Comparison of ENCODE assay signal across 14 cellular contexts in genomic region chr7:69620063-69620462, GRCh38. TPM values are rescaled to one million over a fixed set of nuclear protein-coding genes. Genes with fewer than 3 reads are reported as not detected.
DNase-seq lines count a peak whose midpoint lies in the region; ATAC-seq and TF ChIP-seq lines count a peak whose summit lies in the region.
"Had no signal": no experiment of that assay in that cellular context is flagged by ENCODE, and none has a peak within 500 bp of the region (broad histone marks: within the 10 kb centered on the region; RNA-seq: fewer than 3 reads in every experiment).

No MANE protein-coding gene starts in this region.

- no peaks in the 10 kb centered on the region for H3K9me2 ChIP-seq in Karpas-422 (replicated peaks; ENCODE audit: insufficient read depth, low read length)

- H3K18ac ChIP-seq in trophoblast cell (ENCODE audit: low read length) = no peak overlapping the region

- H3K27me3 ChIP-seq in ACC112 (ENCODE audit: insufficient read depth, low read length) = no peaks in the 10 kb centered on the region
- no peaks in the 10 kb centered on the region for H3K27me3 ChIP-seq in Karpas-422 (ENCODE audit: low read length)
- no peaks in the 10 kb centered on the region for H3K27me3 ChIP-seq in left lung
- no peaks in the 10 kb centered on the region for H3K27me3 ChIP-seq in trophoblast cell (ENCODE audit: insufficient read depth, low read length)
- H3K27me3 ChIP-seq: SJSA1 had no signal

- H2BK12ac ChIP-seq in trophoblast cell (ENCODE audit: low read length) = no peak overlapping the region

- H3K4me1 Mint-ChIP-seq in T-helper 2 cell treated with Interferon-gamma antibody and Interleukin-4, amounts not matched to agents 5 μg/mL and 100 μg/mL, for 36 hours (ENCODE audit: low read depth) = no peaks in the 10 kb centered on the region
- H3K4me1 Mint-ChIP-seq in stimulated activated naive B cell treated with anti-CD40 and anti-IgM and Interleukin-4, amounts not matched to agents 10 μg/mL and 1 μg/mL and 100 μg/mL, for 72 hours = peaks cover 18 to 29% of the 10 kb centered on the region in 2 donors

- H3K9me3 ChIP-seq in Karpas-422 (ENCODE audit: low read length) = no peaks in the 10 kb centered on the region
- no peaks in the 10 kb centered on the region for H3K9me3 ChIP-seq in left lung
- H3K9me3 ChIP-seq in trophoblast cell (ENCODE audit: insufficient read depth, low read depth, low read length) = no peaks in the 10 kb centered on the region
- H3K9me3 ChIP-seq: SJSA1 had no signal

- no peak overlapping the region for H3K4me3 Mint-ChIP-seq in T-helper 2 cell treated with Interferon-gamma antibody and Interleukin-4, amounts not matched to agents 5 μg/mL and 100 μg/mL, for 36 hours
- no peak overlapping the region for H3K4me3 Mint-ChIP-seq in stimulated activated naive B cell treated with anti-CD40 and anti-IgM and Interleukin-4, amounts not matched to agents 10 μg/mL and 1 μg/mL and 100 μg/mL, for 72 hours
- H3K4me3 Mint-ChIP-seq: stimulated activated naive CD8-positive, alpha-beta T cell treated with anti-CD3 and anti-CD28 coated beads, Interleukin-15, Interleukin-2, amounts not matched to agents 100 ng/mL and 50 ng/mL, for 24 hours had no signal

- H3K27me3 Mint-ChIP-seq in T-helper 2 cell treated with Interferon-gamma antibody and Interleukin-4, amounts not matched to agents 5 μg/mL and 100 μg/mL, for 36 hours (ENCODE audit: low read depth) = no peaks in the 10 kb centered on the region
- H3K27me3 Mint-ChIP-seq in stimulated activated naive B cell treated with anti-CD40 and anti-IgM and Interleukin-4, amounts not matched to agents 10 μg/mL and 1 μg/mL and 100 μg/mL, for 72 hours = no peaks in the 10 kb centered on the region

- H3K4me2 ChIP-seq in Karpas-422 (ENCODE audit: low read depth, low read length, poor library complexity, severe bottlenecking) (peak overlapping the region; percentile 46), trophoblast cell (ENCODE audit: low read length) (no peak overlapping the region)

- H3K27ac ChIP-seq in ACC112 (ENCODE audit: low read depth, low read length) (no peak overlapping the region), Karpas-422 (ENCODE audit: low read length) (no peak overlapping the region), left lung (no peak overlapping the region), trophoblast cell (ENCODE audit: low read depth, low read length) (no peak overlapping the region)
- H3K27ac ChIP-seq: SJSA1 had no signal

- H2BK120ac ChIP-seq in trophoblast cell (ENCODE audit: insufficient read depth, low read length, poor library complexity) = no peak overlapping the region

- H3K79me2 ChIP-seq in ACC112 (ENCODE audit: control insufficient read depth, insufficient read depth, low read length, unreplicated experiment) = no peaks in the 10 kb centered on the region
- H3K79me2 ChIP-seq in Karpas-422 (ENCODE audit: low read length) = no peaks in the 10 kb centered on the region
- H3K79me2 ChIP-seq in trophoblast cell (ENCODE audit: control insufficient read depth, insufficient read depth, low read length, poor library complexity) = no peaks in the 10 kb centered on the region

- peak; percentile 53 for ATAC-seq in left lung
- ATAC-seq in stimulated activated naive B cell treated with anti-CD40 and anti-IgM and Interleukin-4, amounts not matched to agents 10 μg/mL and 1 μg/mL and 100 μg/mL, for 72 hours (replicated peaks) = no peak

- no CpG with 5 or more reads among the region's 4 CpGs for WGBS in trophoblast cell (ENCODE audit: extremely low coverage, insufficient coverage, insufficient read length)

- no peaks in the 10 kb centered on the region for H3K79me1 ChIP-seq in trophoblast cell (ENCODE audit: low read length)

- no peaks in the 10 kb centered on the region for H3K4me1 ChIP-seq in ACC112 (ENCODE audit: control insufficient read depth, insufficient read depth, low read length, unreplicated experiment)
- H3K4me1 ChIP-seq in Karpas-422 (ENCODE audit: low read length) = peaks cover 42% of the 10 kb centered on the region
- no peaks in the 10 kb centered on the region for H3K4me1 ChIP-seq in left lung
- peaks cover 0 to 2% of the 10 kb centered on the region in 2 experiments for H3K4me1 ChIP-seq in trophoblast cell (ENCODE audit: control insufficient read depth in 1 of 2, insufficient read depth in 2 of 2, low read length in 2 of 2)
- H3K4me1 ChIP-seq: SJSA1 had no signal

- peaks cover 77% of the 10 kb centered on the region for H4K20me1 ChIP-seq in Karpas-422 (ENCODE audit: insufficient read depth, low read depth, low read length)

- no peaks in the 10 kb centered on the region for H3K9me3 Mint-ChIP-seq in T-helper 2 cell treated with Interferon-gamma antibody and Interleukin-4, amounts not matched to agents 5 μg/mL and 100 μg/mL, for 36 hours
- H3K9me3 Mint-ChIP-seq in stimulated activated naive B cell treated with anti-CD40 and anti-IgM and Interleukin-4, amounts not matched to agents 10 μg/mL and 1 μg/mL and 100 μg/mL, for 72 hours = no peaks in the 10 kb centered on the region
- H3K9me3 Mint-ChIP-seq: stimulated activated naive CD8-positive, alpha-beta T cell treated with anti-CD3 and anti-CD28 coated beads, Interleukin-15, Interleukin-2, amounts not matched to agents 100 ng/mL and 50 ng/mL, for 24 hours had no signal

- no peak overlapping the region; the same call in 1 of the 2 replicates for H3K4me3 ChIP-seq in ACC112 (ENCODE audit: low read depth, low read length)
- no peak overlapping the region for H3K4me3 ChIP-seq in Karpas-422 (ENCODE audit: low read length)
- no peak overlapping the region for H3K4me3 ChIP-seq in left lung
- H3K4me3 ChIP-seq in trophoblast cell (ENCODE audit: low read depth, low read length) = no peak overlapping the region
- H3K4me3 ChIP-seq: SJSA1 had no signal

- H3K23ac ChIP-seq in trophoblast cell (ENCODE audit: low read length) = no peak overlapping the region

- no peak overlapping the region for H3K4ac ChIP-seq in trophoblast cell (ENCODE audit: low read depth, low read length)

- TF ChIP-seq CTCF in left lung (IDR thresholded peaks at IDR 0.05) = no peak

- no peak overlapping the region for H2BK5ac ChIP-seq in trophoblast cell (ENCODE audit: low read depth, low read length, poor library complexity)

- H4K12ac ChIP-seq in trophoblast cell (ENCODE audit: low read depth, low read length) = no peak overlapping the region

- no peak overlapping the region for H3K27ac Mint-ChIP-seq in T-helper 2 cell treated with Interferon-gamma antibody and Interleukin-4, amounts not matched to agents 5 μg/mL and 100 μg/mL, for 36 hours
- H3K27ac Mint-ChIP-seq in stimulated activated naive B cell treated with anti-CD40 and anti-IgM and Interleukin-4, amounts not matched to agents 10 μg/mL and 1 μg/mL and 100 μg/mL, for 72 hours = no peak overlapping the region
- H3K27ac Mint-ChIP-seq: stimulated activated naive CD8-positive, alpha-beta T cell treated with anti-CD3 and anti-CD28 coated beads, Interleukin-15, Interleukin-2, amounts not matched to agents 100 ng/mL and 50 ng/mL, for 24 hours had no signal

- H4K8ac ChIP-seq in trophoblast cell (ENCODE audit: low read depth, low read length) = no peak overlapping the region

- intact Hi-C loops in left lung (cut with DNase I) = no loop called here

- H3K14ac ChIP-seq in trophoblast cell (ENCODE audit: low read length) = no peak overlapping the region

- H2AK5ac ChIP-seq in trophoblast cell (ENCODE audit: low read length) = no peak overlapping the region

- H3K9ac ChIP-seq in Karpas-422 (ENCODE audit: low read length) = no peak overlapping the region
- H3K9ac ChIP-seq in trophoblast cell (ENCODE audit: low read length) = no peak overlapping the region

- no peaks in the 10 kb centered on the region for H3K36me3 Mint-ChIP-seq in T-helper 2 cell treated with Interferon-gamma antibody and Interleukin-4, amounts not matched to agents 5 μg/mL and 100 μg/mL, for 36 hours (ENCODE audit: low read depth)
- H3K36me3 Mint-ChIP-seq in stimulated activated naive B cell treated with anti-CD40 and anti-IgM and Interleukin-4, amounts not matched to agents 10 μg/mL and 1 μg/mL and 100 μg/mL, for 72 hours = no peaks in the 10 kb centered on the region

- H2AFZ ChIP-seq in ACC112 (ENCODE audit: low read length, unreplicated experiment) (peak overlapping the region; percentile 15), Karpas-422 (ENCODE audit: low read length) (no peak overlapping the region), trophoblast cell (ENCODE audit: insufficient read depth, low read length, poor library complexity) (no peak overlapping the region)

- no peak overlapping the region for H4K91ac ChIP-seq in trophoblast cell (ENCODE audit: low read depth, low read length)

- DNase-seq in Karpas-422 (peak; percentile 55), NCI-H82 treated with DMSO at 0.1 percent for 48 hours (lab: John Stamatoyannopoulos, UW; ENCODE audit: unreplicated experiment) (peak; percentile 38), left lung (no peak), ureter (ENCODE audit: low spot score) (no peak), trophoblast cell (no peak)
- DNase-seq in T-helper 2 cell treated with Interferon-gamma antibody and Interleukin-4, amounts not matched to agents 5 μg/mL and 100 μg/mL, for 36 hours (ENCODE audit: low spot score) = no peak
- DNase-seq in stimulated activated naive B cell treated with anti-CD40 and anti-IgM and Interleukin-4, amounts not matched to agents 10 μg/mL and 1 μg/mL and 100 μg/mL, for 72 hours = no peak
- DNase-seq: activated effector memory CD4-positive, alpha-beta T cell treated with anti-CD3 and anti-CD28 coated beads, Interleukin-2, amount 50 U/mL, for 16 hours; effector CD8-positive, alpha-beta T cell; NCI-H2081 treated with DMSO at 0.1 percent for 48 hours; T1000 had no signal

- H3K36me3 ChIP-seq in ACC112 (ENCODE audit: insufficient read depth, low read length) = no peaks in the 10 kb centered on the region
- H3K36me3 ChIP-seq in Karpas-422 (ENCODE audit: insufficient read depth, low read length) = no peaks in the 10 kb centered on the region
- no peaks in the 10 kb centered on the region for H3K36me3 ChIP-seq in left lung
- no peaks in the 10 kb centered on the region for H3K36me3 ChIP-seq in trophoblast cell (ENCODE audit: control insufficient read depth in 1 of 2, insufficient read depth in 2 of 2, low read length in 2 of 2)
- H3K36me3 ChIP-seq: SJSA1 had no signal

RNA-seq across cellular contexts. Expression of gene AUTS2, which starts 21.8 kb away (rescaled TPM):
- 31.0 and 38.5 TPM in 2 replicates for total RNA-seq in Karpas-422 (2014; rRNA removed; shearing (Covaris generic); ENCODE audit: low replicate concordance)
- total RNA-seq in left lung (10 to 100 TPM; 40.4 to 54.3 TPM), ureter (119 TPM)
- 17.4 and 19.1 TPM in 2 replicates for polyA plus RNA-seq in trophoblast cell (2013)
- total RNA-seq: SJSA1 had no signal

Comparison
In these comparisons a context has a peak if more than half of its experiments do, and no peak if none do; other contexts are left out.
1. DNase-seq: peak in Karpas-422 (single experiment) and NCI-H82 treated with DMSO at 0.1 percent for 48 hours (single experiment); none in left lung (0 of 2), T-helper 2 cell treated with Interferon-gamma antibody and Interleukin-4, amounts not matched to agents 5 μg/mL and 100 μg/mL, for 36 hours (single experiment), ureter (single experiment), stimulated activated naive B cell treated with anti-CD40 and anti-IgM and Interleukin-4, amounts not matched to agents 10 μg/mL and 1 μg/mL and 100 μg/mL, for 72 hours (single experiment) and trophoblast cell (0 of 2).